In the genomic region with DNA sequence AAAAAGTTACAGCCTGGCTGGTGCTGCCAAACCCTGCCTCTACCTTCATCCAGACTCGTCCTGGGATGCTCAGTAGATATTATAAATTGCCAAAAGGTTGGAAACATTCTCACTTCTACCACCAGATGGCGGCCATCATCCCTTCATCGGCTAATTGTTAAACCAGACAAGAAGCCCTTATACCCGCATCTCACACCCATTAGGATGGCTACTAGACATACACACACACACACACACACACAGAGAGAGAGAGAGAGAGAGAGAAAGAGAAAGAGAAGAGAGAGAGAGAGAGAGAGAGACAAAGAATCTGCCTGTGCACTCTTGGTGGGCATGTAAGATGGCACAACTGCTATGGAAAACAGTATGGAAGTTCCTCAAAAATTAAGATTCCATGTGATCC, we compare ENCODE assay signal across 8 cellular contexts. TPM values are rescaled to one million over a fixed set of nuclear protein-coding genes. Genes with fewer than 3 reads are reported as not detected.
DNase-seq lines count a peak whose midpoint lies in the region; ATAC-seq and TF ChIP-seq lines count a peak whose summit lies in the region.

No MANE protein-coding gene starts in this region.

- TF ChIP-seq CTCF in epithelial cell of esophagus (IDR thresholded peaks at IDR 0.05; ENCODE audit: insufficient read depth, low read depth, low read length, missing control alignments): peak; percentile 72

- no peaks in the 10 kb centered on the region for H3K4me1 ChIP-seq in CD4-positive, CD25-positive, alpha-beta regulatory T cell (ENCODE audit: control insufficient read depth, insufficient read depth, low read length, poor library complexity, severe bottlenecking)

- H3K36me3 Mint-ChIP-seq in CD4-positive, CD25-positive, alpha-beta regulatory T cell: peaks cover 4% of the 10 kb centered on the region
- no peaks in the 10 kb centered on the region for H3K36me3 Mint-ChIP-seq in activated CD8-positive, alpha-beta memory T cell treated with anti-CD3 and anti-CD28 coated beads, Interleukin-2, amount 10 ng/mL, durations not matched to agents 7 days and 5 days
- H3K36me3 Mint-ChIP-seq in naive B cell: no peaks in the 10 kb centered on the region

- H3K27ac ChIP-seq in CD4-positive, CD25-positive, alpha-beta regulatory T cell (ENCODE audit: insufficient read depth, low read length, poor library complexity, severe bottlenecking): no peak overlapping the region

- no peaks in the 10 kb centered on the region for H3K9me3 ChIP-seq in CD4-positive, CD25-positive, alpha-beta regulatory T cell (ENCODE audit: control insufficient read depth in 2 of 2, low read length in 2 of 2)

- H3K4me3 Mint-ChIP-seq in CD4-positive, CD25-positive, alpha-beta regulatory T cell: peak overlapping the region in 2 of 4 donors; percentile 9 to 64
- H3K4me3 Mint-ChIP-seq in activated CD8-positive, alpha-beta memory T cell treated with anti-CD3 and anti-CD28 coated beads, Interleukin-2, amount 10 ng/mL, durations not matched to agents 7 days and 5 days: no peak overlapping the region
- H3K4me3 Mint-ChIP-seq in naive B cell: peak overlapping the region in 4 of 8 donors; percentile 5 to 66 (median 22)
- no peak overlapping the region for H3K4me3 Mint-ChIP-seq in stimulated activated naive CD8-positive, alpha-beta T cell treated with anti-CD3 and anti-CD28 coated beads, Interleukin-15, amount 100 ng/mL, for 72 hours

- H3K27me3 Mint-ChIP-seq in CD4-positive, CD25-positive, alpha-beta regulatory T cell: no peaks in the 10 kb centered on the region
- H3K27me3 Mint-ChIP-seq in activated CD8-positive, alpha-beta memory T cell treated with anti-CD3 and anti-CD28 coated beads, Interleukin-2, amount 10 ng/mL, durations not matched to agents 7 days and 5 days: no peaks in the 10 kb centered on the region
- no peaks in the 10 kb centered on the region for H3K27me3 Mint-ChIP-seq in naive B cell
- H3K27me3 Mint-ChIP-seq in stimulated activated naive CD8-positive, alpha-beta T cell treated with anti-CD3 and anti-CD28 coated beads, Interleukin-15, amount 100 ng/mL, for 72 hours: no peaks in the 10 kb centered on the region

- no peak overlapping the region for H3K4me3 ChIP-seq in CD4-positive, CD25-positive, alpha-beta regulatory T cell (ENCODE audit: low read depth, low read length)
- H3K4me3 ChIP-seq in epithelial cell of esophagus (ENCODE audit: low read length): no peak overlapping the region

- no peaks in the 10 kb centered on the region for H3K27me3 ChIP-seq in CD4-positive, CD25-positive, alpha-beta regulatory T cell (ENCODE audit: control insufficient read depth, insufficient read depth, low read length)

- ATAC-seq in CD4-positive, CD25-positive, alpha-beta regulatory T cell (ENCODE audit: low read depth in 2 of 2): peak; percentile 50 to 74
- ATAC-seq in activated CD8-positive, alpha-beta memory T cell treated with anti-CD3 and anti-CD28 coated beads, Interleukin-2, amount 10 ng/mL, durations not matched to agents 7 days and 5 days: peak; percentile 87
- peak; percentile 88 to 92 for ATAC-seq in naive B cell (ENCODE audit: low read depth in 2 of 2)
- ATAC-seq in stimulated activated naive CD8-positive, alpha-beta T cell treated with anti-CD3 and anti-CD28 coated beads, Interleukin-15, amount 100 ng/mL, for 72 hours: peak; percentile 93
- ATAC-seq in HG02852 (IDR thresholded peaks at IDR 0.05; ENCODE audit: unreplicated experiment): no peak

- H3K36me3 ChIP-seq in CD4-positive, CD25-positive, alpha-beta regulatory T cell (ENCODE audit: control insufficient read depth, insufficient read depth, low read length): no peaks in the 10 kb centered on the region

- CTCF ChIA-PET in activated CD8-positive, alpha-beta memory T cell treated with anti-CD3 and anti-CD28 coated beads, Interleukin-2, amount 10 ng/mL, durations not matched to agents 7 days and 5 days (lab: Charles Lee): interaction anchor here (0.6 to 2.5 kb wide), 10 partner anchors 12 to 190 kb away, joined by 3 to 11 read pairs (median 4); a partner anchor contains a TSS

- peak; percentile 47 to 87 (median 69) for DNase-seq in CD4-positive, CD25-positive, alpha-beta regulatory T cell
- DNase-seq in HPDE6-E6E7 (ENCODE audit: extremely low spot score): peak; percentile 52
- DNase-seq in NOMO-1 (lab: John Stamatoyannopoulos, UW; ENCODE audit: unreplicated experiment in 2 of 2): peak; percentile 30 to 77
- DNase-seq in activated CD8-positive, alpha-beta memory T cell treated with anti-CD3 and anti-CD28 coated beads, Interleukin-2, amount 10 ng/mL, durations not matched to agents 7 days and 5 days: peak; percentile 78
- DNase-seq in epithelial cell of esophagus (ENCODE audit: low read depth): peak; percentile 81
- DNase-seq in naive B cell: peak; percentile 66
- DNase-seq in stimulated activated naive CD8-positive, alpha-beta T cell treated with anti-CD3 and anti-CD28 coated beads, Interleukin-15, amount 100 ng/mL, for 72 hours: peak; percentile 63 to 66

- H3K27ac Mint-ChIP-seq in CD4-positive, CD25-positive, alpha-beta regulatory T cell: peak overlapping the region in 2 of 3 donors; percentile 8 to 12
- no peak overlapping the region for H3K27ac Mint-ChIP-seq in activated CD8-positive, alpha-beta memory T cell treated with anti-CD3 and anti-CD28 coated beads, Interleukin-2, amount 10 ng/mL, durations not matched to agents 7 days and 5 days
- peak overlapping the region; percentile 14 to 94 (median 76) for H3K27ac Mint-ChIP-seq in naive B cell
- H3K27ac Mint-ChIP-seq in stimulated activated naive CD8-positive, alpha-beta T cell treated with anti-CD3 and anti-CD28 coated beads, Interleukin-15, amount 100 ng/mL, for 72 hours: no peak overlapping the region

- no peaks in the 10 kb centered on the region for H3K9me3 Mint-ChIP-seq in CD4-positive, CD25-positive, alpha-beta regulatory T cell
- no peaks in the 10 kb centered on the region for H3K9me3 Mint-ChIP-seq in activated CD8-positive, alpha-beta memory T cell treated with anti-CD3 and anti-CD28 coated beads, Interleukin-2, amount 10 ng/mL, durations not matched to agents 7 days and 5 days (ENCODE audit: low read depth)
- no peaks in the 10 kb centered on the region for H3K9me3 Mint-ChIP-seq in naive B cell
- H3K9me3 Mint-ChIP-seq in stimulated activated naive CD8-positive, alpha-beta T cell treated with anti-CD3 and anti-CD28 coated beads, Interleukin-15, amount 100 ng/mL, for 72 hours: no peaks in the 10 kb centered on the region

- H3K4me1 Mint-ChIP-seq in CD4-positive, CD25-positive, alpha-beta regulatory T cell: peaks cover 5 to 16% (median 7%) of the 10 kb centered on the region in 4 donors
- peaks cover 6% of the 10 kb centered on the region for H3K4me1 Mint-ChIP-seq in activated CD8-positive, alpha-beta memory T cell treated with anti-CD3 and anti-CD28 coated beads, Interleukin-2, amount 10 ng/mL, durations not matched to agents 7 days and 5 days
- H3K4me1 Mint-ChIP-seq in naive B cell: peaks cover 22 to 70% (median 37%) of the 10 kb centered on the region in 3 donors
- H3K4me1 Mint-ChIP-seq in stimulated activated naive CD8-positive, alpha-beta T cell treated with anti-CD3 and anti-CD28 coated beads, Interleukin-15, amount 100 ng/mL, for 72 hours: peaks cover 20% of the 10 kb centered on the region

RNA-seq across cellular contexts. Expression of a gene that starts 15.0 kb away (rescaled TPM):
- total RNA-seq in CD4-positive, CD25-positive, alpha-beta regulatory T cell: not detected
- 1 to 10 TPM in 1 of 4 donors, under 1 TPM in 3; 0.19 to 1.2 (median 0.29) TPM for polyA plus RNA-seq in CD4-positive, CD25-positive, alpha-beta regulatory T cell
- not detected for total RNA-seq in activated CD8-positive, alpha-beta memory T cell treated with anti-CD3 and anti-CD28 coated beads, Interleukin-2, amount 10 ng/mL, durations not matched to agents 7 days and 5 days
- 100 to 1,000 TPM in 3 of 6 donors, 10 to 100 TPM in 3; 80.4 to 181 (median 103) TPM for polyA plus RNA-seq in naive B cell (ENCODE audit: low read depth in 6 of 6)

RNA-seq across cellular contexts. Expression of a gene that starts 32.5 kb away (rescaled TPM):
- 45.5 TPM for total RNA-seq in CD4-positive, CD25-positive, alpha-beta regulatory T cell
- 10 to 100 TPM; 23.7 to 29.0 (median 26.7) TPM for polyA plus RNA-seq in CD4-positive, CD25-positive, alpha-beta regulatory T cell
- 10 to 100 TPM; 35.1 to 38.0 TPM for total RNA-seq in activated CD8-positive, alpha-beta memory T cell treated with anti-CD3 and anti-CD28 coated beads, Interleukin-2, amount 10 ng/mL, durations not matched to agents 7 days and 5 days
- polyA plus RNA-seq in naive B cell (ENCODE audit: low read depth in 6 of 6): 10 to 100 TPM; 54.6 to 90.2 (median 71.8) TPM

RNA-seq across cellular contexts. Expression of a gene that starts 57.9 kb away (rescaled TPM):
- total RNA-seq in CD4-positive, CD25-positive, alpha-beta regulatory T cell: 3.1 TPM
- polyA plus RNA-seq in CD4-positive, CD25-positive, alpha-beta regulatory T cell: 1 to 10 TPM in 3 of 4 donors, under 1 TPM in 1; 0.86 to 2.4 (median 1.8) TPM
- 10 to 100 TPM; 10.5 to 11.3 TPM for total RNA-seq in activated CD8-positive, alpha-beta memory T cell treated with anti-CD3 and anti-CD28 coated beads, Interleukin-2, amount 10 ng/mL, durations not matched to agents 7 days and 5 days
- polyA plus RNA-seq in naive B cell (ENCODE audit: low read depth in 6 of 6): 1 to 10 TPM in 5 of 6 donors, under 1 TPM in 1; 0.82 to 4.8 (median 4.0) TPM

Comparison
In these comparisons a context has a peak if more than half of its experiments do, and no peak if none do; other contexts are left out.
1. H3K27ac Mint-ChIP-seq: peak in CD4-positive, CD25-positive, alpha-beta regulatory T cell (2 of 3) and naive B cell (6 of 6); none in activated CD8-positive, alpha-beta memory T cell treated with anti-CD3 and anti-CD28 coated beads, Interleukin-2, amount 10 ng/mL, durations not matched to agents 7 days and 5 days (single experiment) and stimulated activated naive CD8-positive, alpha-beta T cell treated with anti-CD3 and anti-CD28 coated beads, Interleukin-15, amount 100 ng/mL, for 72 hours (0 of 2).
2. Peak in every context shown above with its lines, with median percentiles within 50 percentile points of each other: DNase-seq.